ENCODE assay signal across 1 cellular context in genomic region chr2:158923641-158924040, GRCh38.
TF ChIP-seq lines count a peak whose summit lies in the region.

No MANE protein-coding gene starts in this region.

TF ChIP-seq in GM23338, 12 proteins besides CTCF, POLR2A, EP300 and RAD21 (continued from another document):
- no peak for TF ChIP-seq EZH2 (IDR thresholded peaks at IDR 0.05; ENCODE audit: low read depth, unreplicated experiment)
- TF ChIP-seq STAT1 (IDR thresholded peaks at IDR 0.05; ENCODE audit: unreplicated experiment), result no peak
- TF ChIP-seq ZNF462 (CRISPR knock-in tag; IDR thresholded peaks at IDR 0.05), result no peak
- no peak for TF ChIP-seq EZH2phosphoT487 (IDR thresholded peaks at IDR 0.05; ENCODE audit: unreplicated experiment)
- TF ChIP-seq NANOG (IDR thresholded peaks at IDR 0.05; ENCODE audit: borderline replicate concordance), result no peak
- no peak for TF ChIP-seq ZNF331 (CRISPR knock-in tag; IDR thresholded peaks at IDR 0.05; ENCODE audit: low read depth)
